Comparison of ENCODE assay signal across 2 cellular contexts in genomic region chr6:150099953-150100352, GRCh38.
A peak's percentile ranks its signal among the peaks of the same experiment; 100 is the strongest.
TF ChIP-seq lines count a peak whose summit lies in the region.

No MANE protein-coding gene starts in this region.

TF ChIP-seq in IMR-90, 13 proteins besides CTCF, POLR2A, EP300 and RAD21:
- TF ChIP-seq RCOR1 (IDR thresholded peaks at IDR 0.05; ENCODE audit: insufficient replicate concordance, low read length) = no peak
- no peak for TF ChIP-seq NFE2L2 (IDR thresholded peaks at IDR 0.05; ENCODE audit: low read depth, low read length)
- no peak for TF ChIP-seq CHD1 (IDR thresholded peaks at IDR 0.05; ENCODE audit: low read depth, low read length)
- TF ChIP-seq MXI1 (IDR thresholded peaks at IDR 0.05; ENCODE audit: borderline replicate concordance, low read depth, low read length) = no peak
- TF ChIP-seq CEBPB (IDR thresholded peaks at IDR 0.05; ENCODE audit: low read depth, low read length) = 0 out of 2 replicates have a peak, but pooled peaks have one; percentile 20

TF ChIP-seq in H1, 55 proteins besides CTCF, POLR2A, EP300 and RAD21:
- TF ChIP-seq CEBPB (IDR thresholded peaks at IDR 0.05; ENCODE audit: low read depth, low read length) (peak; percentile 48; the same call in 1 of the 2 replicates), TAF1 (IDR thresholded peaks at IDR 0.05; ENCODE audit: low read depth, low read length) (no peak)
